ENCODE assay signal across 8 cellular contexts in genomic region chr10:85997544-85997943, GRCh38.
"Had no signal": no experiment of that assay in that cellular context is flagged by ENCODE, and none has a peak within 500 bp of the region (broad histone marks: within the 10 kb centered on the region; RNA-seq: fewer than 3 reads in every experiment).

No MANE protein-coding gene starts in this region.

- ATAC-seq: GM12878 had no signal

- DNase-seq: GDM1, GF-D8 had no signal

- FAIRE-seq: G401.6, GM12878, GM12891, GM12892, GM18507, GM19239 had no signal

- H3K4me3 ChIP-seq: GM12878 had no signal
